15 cellular contexts compared by ENCODE assay signal in genomic region chr6:121333196-121333595, GRCh38. TPM values are rescaled to one million over a fixed set of nuclear protein-coding genes. Genes with fewer than 3 reads are reported as not detected.
DNase-seq lines count a peak whose midpoint lies in the region; ATAC-seq and TF ChIP-seq lines count a peak whose summit lies in the region.
"Had no signal": no experiment of that assay in that cellular context is flagged by ENCODE, and none has a peak within 500 bp of the region (broad histone marks: within the 10 kb centered on the region; RNA-seq: fewer than 3 reads in every experiment).

No MANE protein-coding gene starts in this region.

- no peaks in the 10 kb centered on the region for H4K20me1 ChIP-seq in H9 (ENCODE audit: control insufficient read depth, insufficient read depth, insufficient read length)

- H2BK20ac ChIP-seq in H9 (ENCODE audit: low read depth, low read length, poor library complexity, severe bottlenecking): no peak overlapping the region

- no peaks in the 10 kb centered on the region for H3K9me3 ChIP-seq in H9 (ENCODE audit: control insufficient read depth, low read depth, low read length)
- H3K9me3 ChIP-seq: lower lobe of right lung had no signal

- H3K4ac ChIP-seq in H9 (ENCODE audit: low read depth, low read length): no peak overlapping the region

- no peak overlapping the region for H3K27ac ChIP-seq in H9 (ENCODE audit: insufficient read length, low read depth, low read length)
- H3K27ac ChIP-seq: epithelial cell of prostate, hepatocyte had no signal

- no peak overlapping the region for H2BK120ac ChIP-seq in H9 (ENCODE audit: low read depth, low read length, poor library complexity, severe bottlenecking)

- H3K56ac ChIP-seq in H9 (ENCODE audit: insufficient read length, low read depth, low read length): no peak overlapping the region

- H4K91ac ChIP-seq in H9 (ENCODE audit: insufficient read length, low read depth, low read length): no peak overlapping the region

- H3K27me3 ChIP-seq in H9 (ENCODE audit: insufficient read depth, low read length): no peaks in the 10 kb centered on the region
- H3K27me3 ChIP-seq: hepatocyte had no signal

- peaks cover 33% of the 10 kb centered on the region for H3K4me1 Mint-ChIP-seq in HFFc6 (ENCODE audit: low read depth)
- peaks cover 32% of the 10 kb centered on the region for H3K4me1 Mint-ChIP-seq in activated T-helper 2 cell treated with anti-CD3 and anti-CD28 coated beads, Interferon-gamma antibody, Interleukin-2, Interleukin-4, amounts not matched to agents 10 μg/mL and 5 μg/mL and 100 μg/mL, durations not matched to agents 14 hours and 24 hours and 36 hours (ENCODE audit: low read depth)
- H3K4me1 Mint-ChIP-seq in natural killer cell treated with Interleukin-12 subunit alpha and Interleukin-12 subunit beta and Interleukin-15 and Interleukin-18, amount 100 ng/mL, for 72 hours (ENCODE audit: low read depth in 2 of 2): peaks cover 18 to 28% of the 10 kb centered on the region in 2 donors
- peaks cover 13 to 19% of the 10 kb centered on the region in 2 experiments for H3K4me1 Mint-ChIP-seq in H9

- H3K36me3 Mint-ChIP-seq in HFFc6 (ENCODE audit: low read depth) (no peaks in the 10 kb centered on the region), H9 (ENCODE audit: insufficient read depth in 1 of 3, low read depth in 3 of 3) (no peaks in the 10 kb centered on the region; a peak in 1 of 7 replicates)
- no peaks in the 10 kb centered on the region for H3K36me3 Mint-ChIP-seq in activated T-helper 2 cell treated with anti-CD3 and anti-CD28 coated beads, Interferon-gamma antibody, Interleukin-2, Interleukin-4, amounts not matched to agents 10 μg/mL and 5 μg/mL and 100 μg/mL, durations not matched to agents 14 hours and 24 hours and 36 hours (ENCODE audit: low read depth)
- no peaks in the 10 kb centered on the region for H3K36me3 Mint-ChIP-seq in natural killer cell treated with Interleukin-12 subunit alpha and Interleukin-12 subunit beta and Interleukin-15 and Interleukin-18, amount 100 ng/mL, for 72 hours

- H2AK5ac ChIP-seq in H9 (ENCODE audit: insufficient read length, low read length): no peak overlapping the region

- peak; percentile 23 for DNase-seq in DMS53 (lab: John Stamatoyannopoulos, UW)
- DNase-seq in DMS53 treated with DMSO at 0.1 percent for 48 hours (lab: John Stamatoyannopoulos, UW; ENCODE audit: unreplicated experiment): no peak
- DNase-seq in HFFc6: no peak
- DNase-seq in activated T-helper 2 cell treated with anti-CD3 and anti-CD28 coated beads, Interferon-gamma antibody, Interleukin-2, Interleukin-4, amounts not matched to agents 10 μg/mL and 5 μg/mL and 100 μg/mL, durations not matched to agents 14 hours and 24 hours and 36 hours (ENCODE audit: low spot score): no peak
- DNase-seq in natural killer cell treated with Interleukin-12 subunit alpha and Interleukin-12 subunit beta and Interleukin-15 and Interleukin-18, amount 100 ng/mL, for 72 hours (ENCODE audit: low spot score): no peak
- DNase-seq in DMS79 (lab: John Stamatoyannopoulos, UW): no peak
- DNase-seq in H9: no peak
- no peak for DNase-seq in NCI-H1092 treated with DMSO at 0.1 percent for 48 hours (lab: John Stamatoyannopoulos, UW)
- DNase-seq: activated CD4-positive, alpha-beta T cell treated with anti-CD3 and anti-CD28 coated beads, Interleukin-2, amount 50 U/mL, for 48 hours; NCI-H1105; NCI-H526 treated with DMSO at 0.1 percent for 48 hours; stimulated activated CD4-positive, alpha-beta T cell treated with anti-CD3 and anti-CD28 coated beads, Interleukin-4, amount 100 ng/mL, for 24 hours had no signal

- H3K4me3 Mint-ChIP-seq in HFFc6: peak overlapping the region; percentile 95
- peak overlapping the region; percentile 95 for H3K4me3 Mint-ChIP-seq in activated T-helper 2 cell treated with anti-CD3 and anti-CD28 coated beads, Interferon-gamma antibody, Interleukin-2, Interleukin-4, amounts not matched to agents 10 μg/mL and 5 μg/mL and 100 μg/mL, durations not matched to agents 14 hours and 24 hours and 36 hours (ENCODE audit: low read depth)
- H3K4me3 Mint-ChIP-seq in natural killer cell treated with Interleukin-12 subunit alpha and Interleukin-12 subunit beta and Interleukin-15 and Interleukin-18, amount 100 ng/mL, for 72 hours: peak overlapping the region; percentile 96
- H3K4me3 Mint-ChIP-seq in H9: peak overlapping the region in 1 of 2 experiments; percentile 86; a peak in 1 of 5 replicates

- no peak overlapping the region for H4K8ac ChIP-seq in H9 (replicated peaks; ENCODE audit: insufficient read length, low read depth, low read length)

- no peak for ATAC-seq in natural killer cell treated with Interleukin-12 subunit alpha and Interleukin-12 subunit beta and Interleukin-15 and Interleukin-18, amount 100 ng/mL, for 72 hours
- ATAC-seq: lower lobe of right lung had no signal

- H2BK5ac ChIP-seq in H9 (ENCODE audit: insufficient read length, low read length): no peak overlapping the region

- H3K9ac ChIP-seq in H9 (ENCODE audit: extremely low read depth, insufficient read length, low read length): no peak overlapping the region

- H3K4me2 ChIP-seq in H9 (ENCODE audit: insufficient read depth, insufficient read length, low read length): no peak overlapping the region

- H3T11ph ChIP-seq in H9 (ENCODE audit: low read length): no peak overlapping the region

- H3K14ac ChIP-seq in H9 (ENCODE audit: insufficient read depth, low read length): no peak overlapping the region

- no peak overlapping the region for H2BK12ac ChIP-seq in H9 (ENCODE audit: insufficient read length, low read depth, low read length)

- no peaks in the 10 kb centered on the region for H3K23me2 ChIP-seq in H9 (ENCODE audit: insufficient read length, low read depth, low read length, poor library complexity, severe bottlenecking)

- H3K27me3 Mint-ChIP-seq in HFFc6 (ENCODE audit: insufficient read depth) (no peaks in the 10 kb centered on the region), H9 (ENCODE audit: low read depth) (no peaks in the 10 kb centered on the region)
- peaks cover 3% of the 10 kb centered on the region for H3K27me3 Mint-ChIP-seq in activated T-helper 2 cell treated with anti-CD3 and anti-CD28 coated beads, Interferon-gamma antibody, Interleukin-2, Interleukin-4, amounts not matched to agents 10 μg/mL and 5 μg/mL and 100 μg/mL, durations not matched to agents 14 hours and 24 hours and 36 hours (ENCODE audit: low read depth)
- H3K27me3 Mint-ChIP-seq in natural killer cell treated with Interleukin-12 subunit alpha and Interleukin-12 subunit beta and Interleukin-15 and Interleukin-18, amount 100 ng/mL, for 72 hours: no peaks in the 10 kb centered on the region

- WGBS in H9 (ENCODE audit: extremely low coverage, insufficient read length, low lambda C conversion rate): no CpG with 5 or more reads among the region's 4 CpGs

- intact Hi-C loops in activated T-helper 2 cell treated with anti-CD3 and anti-CD28 coated beads, Interferon-gamma antibody, Interleukin-2, Interleukin-4, amounts not matched to agents 10 μg/mL and 5 μg/mL and 100 μg/mL, durations not matched to agents 14 hours and 24 hours and 36 hours (cut with micrococcal nuclease): loop anchor here (5.0 to 10.0 kb wide), 2 partner anchors 86 to 1978 kb away; no protein-coding TSS in a partner anchor

- H3K9me3 Mint-ChIP-seq in HFFc6: no peaks in the 10 kb centered on the region
- H3K9me3 Mint-ChIP-seq in activated T-helper 2 cell treated with anti-CD3 and anti-CD28 coated beads, Interferon-gamma antibody, Interleukin-2, Interleukin-4, amounts not matched to agents 10 μg/mL and 5 μg/mL and 100 μg/mL, durations not matched to agents 14 hours and 24 hours and 36 hours: no peaks in the 10 kb centered on the region
- no peaks in the 10 kb centered on the region for H3K9me3 Mint-ChIP-seq in natural killer cell treated with Interleukin-12 subunit alpha and Interleukin-12 subunit beta and Interleukin-15 and Interleukin-18, amount 100 ng/mL, for 72 hours
- no peaks in the 10 kb centered on the region for H3K9me3 Mint-ChIP-seq in H9

- no peaks in the 10 kb centered on the region for H3K79me2 ChIP-seq in H9 (ENCODE audit: insufficient read depth, low read length)

- no peak overlapping the region for H2BK15ac ChIP-seq in H9 (ENCODE audit: low read depth, low read length)

- no peak overlapping the region for H3K18ac ChIP-seq in H9 (ENCODE audit: insufficient read length, low read depth, low read length)

- H3K27ac Mint-ChIP-seq in HFFc6 (peak overlapping the region; percentile 31), H9 (no peak overlapping the region)
- peak overlapping the region; percentile 67 for H3K27ac Mint-ChIP-seq in activated T-helper 2 cell treated with anti-CD3 and anti-CD28 coated beads, Interferon-gamma antibody, Interleukin-2, Interleukin-4, amounts not matched to agents 10 μg/mL and 5 μg/mL and 100 μg/mL, durations not matched to agents 14 hours and 24 hours and 36 hours
- peak overlapping the region; percentile 91 to 95 for H3K27ac Mint-ChIP-seq in natural killer cell treated with Interleukin-12 subunit alpha and Interleukin-12 subunit beta and Interleukin-15 and Interleukin-18, amount 100 ng/mL, for 72 hours

- no peak overlapping the region for H2AFZ ChIP-seq in H9 (ENCODE audit: low read length)

- H3K4me1 ChIP-seq in H9 (ENCODE audit: insufficient read depth, low read length): no peaks in the 10 kb centered on the region

- no peak overlapping the region for H3K23ac ChIP-seq in H9 (ENCODE audit: insufficient read length, low read depth, low read length)

- no peaks in the 10 kb centered on the region for H3K79me1 ChIP-seq in H9 (ENCODE audit: insufficient read depth, low read depth, low read length, poor library complexity, severe bottlenecking)

- TF ChIP-seq CTCF in HFFc6 (IDR thresholded peaks at IDR 0.05) (no peak), H9 (conservative IDR thresholded peaks at IDR 0.05) (no peak)

- H4K5ac ChIP-seq in H9 (ENCODE audit: insufficient read length, low read depth, low read length): no peak overlapping the region

RNA-seq across cellular contexts. Expression of gene TBC1D32, which starts 1.1 kb away (rescaled TPM):
- total RNA-seq in HFFc6 (2021; fragmentation: NEBNext Ultra II Directional; extraction: Animal tissue kit (Norgen Biotek cat#: 25700)): 1 to 10 TPM; 3.9 to 6.1 (median 4.6) TPM
- 6.6 and 8.3 TPM in 2 replicates for total RNA-seq in activated T-helper 2 cell treated with anti-CD3 and anti-CD28 coated beads, Interferon-gamma antibody, Interleukin-2, Interleukin-4, amounts not matched to agents 10 μg/mL and 5 μg/mL and 100 μg/mL, durations not matched to agents 14 hours and 24 hours and 36 hours
- total RNA-seq in natural killer cell treated with Interleukin-12 subunit alpha and Interleukin-12 subunit beta and Interleukin-15 and Interleukin-18, amount 100 ng/mL, for 72 hours: 10 to 100 TPM in 1 of 2 donors, 1 to 10 TPM in 1; 7.5 to 11.8 TPM
- 8.7 and 9.0 TPM in 2 replicates for total RNA-seq in H9 (2021)

Comparison
In these comparisons a context has a peak if more than half of its experiments do, and no peak if none do; other contexts are left out.
1. H3K27ac Mint-ChIP-seq: peak in HFFc6 (single experiment), activated T-helper 2 cell treated with anti-CD3 and anti-CD28 coated beads, Interferon-gamma antibody, Interleukin-2, Interleukin-4, amounts not matched to agents 10 μg/mL and 5 μg/mL and 100 μg/mL, durations not matched to agents 14 hours and 24 hours and 36 hours (single experiment) and natural killer cell treated with Interleukin-12 subunit alpha and Interleukin-12 subunit beta and Interleukin-15 and Interleukin-18, amount 100 ng/mL, for 72 hours (2 of 2); none in H9 (0 of 3).